1 cellular context compared by ENCODE assay signal in genomic region chr19:7652061-7652641, GRCh38.
TF ChIP-seq lines count a peak whose summit lies in the region.

No MANE protein-coding gene starts in this region.

TF ChIP-seq in H1, 55 proteins besides CTCF, POLR2A, EP300 and RAD21:
- TF ChIP-seq E2F6 (IDR thresholded peaks at IDR 0.05) = no peak
- no peak for TF ChIP-seq SP2 (IDR thresholded peaks at IDR 0.05; ENCODE audit: low read length)
- TF ChIP-seq TBP (IDR thresholded peaks at IDR 0.05; ENCODE audit: low read depth, low read length) = no peak
- TF ChIP-seq BRCA1 (IDR thresholded peaks at IDR 0.05; ENCODE audit: low read depth, low read length) = no peak
- TF ChIP-seq ASH2L (IDR thresholded peaks at IDR 0.05; ENCODE audit: low read length) = peak; percentile 82
- TF ChIP-seq TAF7 (optimal IDR thresholded peaks at IDR 0.05; ENCODE audit: borderline replicate concordance, low read depth, low read length) = peak; percentile 34
- TF ChIP-seq SP1 (IDR thresholded peaks at IDR 0.05; ENCODE audit: low read depth, low read length) = peak; percentile 77
- TF ChIP-seq KDM5A (IDR thresholded peaks at IDR 0.05; ENCODE audit: low read length) = no peak
- no peak for TF ChIP-seq CHD1 (IDR thresholded peaks at IDR 0.05; ENCODE audit: low read depth, low read length)
- 0 out of 2 replicates have a peak, but pooled peaks have one; percentile 5 for TF ChIP-seq YY1 (IDR thresholded peaks at IDR 0.05; ENCODE audit: low read depth, low read length)
- TF ChIP-seq CBX5 (IDR thresholded peaks at IDR 0.05; ENCODE audit: low read depth, low read length) = no peak
- TF ChIP-seq ATF3 (IDR thresholded peaks at IDR 0.05; ENCODE audit: insufficient read depth, low read depth, low read length) = no peak
- peak; percentile 64; the same call in 1 of the 2 replicates for TF ChIP-seq RBBP5 (IDR thresholded peaks at IDR 0.05; ENCODE audit: borderline replicate concordance, low read depth, low read length)
- TF ChIP-seq RNF2 (IDR thresholded peaks at IDR 0.05; ENCODE audit: borderline replicate concordance, low read depth, low read length, missing control alignments, poor library complexity, severe bottlenecking) = no peak
- TF ChIP-seq EGR1 (IDR thresholded peaks at IDR 0.05; ENCODE audit: borderline replicate concordance, low read depth, low read length) = no peak
- peak; percentile 53 for TF ChIP-seq CHD7 (IDR thresholded peaks at IDR 0.05; ENCODE audit: insufficient replicate concordance, low read length)
- no peak for TF ChIP-seq CTBP2 (IDR thresholded peaks at IDR 0.05; ENCODE audit: borderline replicate concordance, insufficient read depth, insufficient read length, low read length)
- peak; percentile 97 for TF ChIP-seq RXRA (IDR thresholded peaks at IDR 0.05; ENCODE audit: insufficient read depth, low read depth, low read length)
- no peak for TF ChIP-seq SP4 (IDR thresholded peaks at IDR 0.05; ENCODE audit: low read length)
- no peak for TF ChIP-seq MAFK (IDR thresholded peaks at IDR 0.05; ENCODE audit: low read depth, low read length)
- no peak for TF ChIP-seq POU5F1 (IDR thresholded peaks at IDR 0.05; ENCODE audit: low read depth, low read length)
- no peak for TF ChIP-seq TAF1 (IDR thresholded peaks at IDR 0.05; ENCODE audit: low read depth, low read length)
- no peak for TF ChIP-seq SIRT6 (IDR thresholded peaks at IDR 0.05; ENCODE audit: low read length)
- TF ChIP-seq SIN3A (conservative IDR thresholded peaks at IDR 0.05 in 1 of 2, IDR thresholded peaks at IDR 0.05 in 1 of 2; ENCODE audit: low read depth in 1 of 2, low read length in 2 of 2) = no peak
- no peak for TF ChIP-seq HDAC2 (IDR thresholded peaks at IDR 0.05; ENCODE audit: borderline replicate concordance in 1 of 2, low read depth in 2 of 2, low read length in 2 of 2)
- TF ChIP-seq POLR2AphosphoS5 (IDR thresholded peaks at IDR 0.05; ENCODE audit: low read depth, low read length) = peak; percentile 21; the same call in 1 of the 2 replicates
- TF ChIP-seq RFX5 (IDR thresholded peaks at IDR 0.05; ENCODE audit: borderline replicate concordance, low read depth, low read length) = no peak
- peak; percentile 78 for TF ChIP-seq CEBPB (IDR thresholded peaks at IDR 0.05; ENCODE audit: low read depth, low read length)
- TF ChIP-seq TEAD4 (IDR thresholded peaks at IDR 0.05; ENCODE audit: low read depth, low read length) = peak; percentile 54; the same call in 1 of the 2 replicates
- peak; percentile 37; the same call in 1 of the 2 replicates for TF ChIP-seq JUND (IDR thresholded peaks at IDR 0.05; ENCODE audit: low read length)
- TF ChIP-seq CHD2 (IDR thresholded peaks at IDR 0.05; ENCODE audit: low read length) = no peak
- TF ChIP-seq CREB1 (IDR thresholded peaks at IDR 0.05) = peak; percentile 72
TF ChIP-seq in H1: peak in this region for 12.
